ENCODE assay signal across 12 cellular contexts in genomic region chr19:7914598-7915045, GRCh38. TPM values are rescaled to one million over a fixed set of nuclear protein-coding genes. Genes with fewer than 3 reads are reported as not detected.
DNase-seq lines count a peak whose midpoint lies in the region; ATAC-seq and TF ChIP-seq lines count a peak whose summit lies in the region.
"Had no signal": no experiment of that assay in that cellular context is flagged by ENCODE, and none has a peak within 500 bp of the region (broad histone marks: within the 10 kb centered on the region; RNA-seq: fewer than 3 reads in every experiment).

Gene TGFBR3L (plus strand): TSS chr19:7914830.

- no peaks in the 10 kb centered on the region for H4K20me1 ChIP-seq in hepatocyte (ENCODE audit: insufficient read depth, poor library complexity, severe bottlenecking)

- H3K27ac Mint-ChIP-seq in stimulated activated naive CD8-positive, alpha-beta T cell treated with anti-CD3 and anti-CD28 coated beads, Interleukin-15, amount 100 ng/mL, for 72 hours, result no peak within 1 kb of the TSS

- intact Hi-C loops in Right ventricle myocardium superior (cut with DNase I), result no loop called here
- intact Hi-C loops in heart right ventricle (cut with DNase I), result no loop called here

- H3K27me3 Mint-ChIP-seq in stimulated activated naive CD8-positive, alpha-beta T cell treated with anti-CD3 and anti-CD28 coated beads, Interleukin-15, amount 100 ng/mL, for 72 hours, result peaks cover 48% of the 10 kb centered on the region

- no peak for ATAC-seq in Right ventricle myocardium superior (ENCODE audit: poor library complexity)
- ATAC-seq in heart right ventricle, result no peak
- ATAC-seq in RWPE2 (ENCODE audit: low read depth), result no peak
- no peak for ATAC-seq in stimulated activated naive CD8-positive, alpha-beta T cell treated with anti-CD3 and anti-CD28 coated beads, Interleukin-15, amount 100 ng/mL, for 72 hours
- ATAC-seq in HG03135 (IDR thresholded peaks at IDR 0.05; ENCODE audit: unreplicated experiment), result no peak
- ATAC-seq in HG03469 (IDR thresholded peaks at IDR 0.05; ENCODE audit: unreplicated experiment), result no peak

- DNase-seq in Right ventricle myocardium superior, result no peak
- no peak for DNase-seq in heart right ventricle
- no peak for DNase-seq in RWPE2 (ENCODE audit: low spot score)
- DNase-seq in hepatocyte (ENCODE audit: low spot score), result no peak
- DNase-seq in stimulated activated naive CD8-positive, alpha-beta T cell treated with anti-CD3 and anti-CD28 coated beads, Interleukin-15, amount 100 ng/mL, for 72 hours, result no peak
- DNase-seq in retina, result no peak
- DNase-seq: activated gamma-delta T cell, H7, T-helper 9 cell had no signal

- H3K36me3 ChIP-seq in heart right ventricle, result peaks cover 4 to 43% (median 33%) of the 10 kb centered on the region in 9 donors
- peaks cover 16% of the 10 kb centered on the region for H3K36me3 ChIP-seq in RWPE2 (ENCODE audit: low read depth)
- H3K36me3 ChIP-seq in hepatocyte (replicated peaks; ENCODE audit: insufficient read depth, low read depth), result no peaks in the 10 kb centered on the region

- peaks cover 40% of the 10 kb centered on the region for H3K4me1 Mint-ChIP-seq in stimulated activated naive CD8-positive, alpha-beta T cell treated with anti-CD3 and anti-CD28 coated beads, Interleukin-15, amount 100 ng/mL, for 72 hours

- no peak within 1 kb of the TSS for H3K4me3 ChIP-seq in heart right ventricle
- H3K4me3 ChIP-seq in RWPE2 (ENCODE audit: severe bottlenecking), result peak within 1 kb of the TSS; percentile 42
- H3K4me3 ChIP-seq in hepatocyte, result no peak within 1 kb of the TSS

- no peaks in the 10 kb centered on the region for H3K9me3 ChIP-seq in heart right ventricle
- H3K9me3 ChIP-seq in RWPE2 (ENCODE audit: severe bottlenecking), result no peaks in the 10 kb centered on the region
- no peaks in the 10 kb centered on the region for H3K9me3 ChIP-seq in hepatocyte (ENCODE audit: low read depth)

- H3K79me2 ChIP-seq in hepatocyte, result no peaks in the 10 kb centered on the region

- no peak within 1 kb of the TSS for H3K27ac ChIP-seq in heart right ventricle
- no peak within 1 kb of the TSS for H3K27ac ChIP-seq in RWPE2 (ENCODE audit: poor library complexity, severe bottlenecking)
- H3K27ac ChIP-seq in hepatocyte, result no peak within 1 kb of the TSS

- H3K27me3 ChIP-seq in heart right ventricle (peaks cover 11 to 57% (median 51%) of the 10 kb centered on the region in 7 donors), RWPE2 (ENCODE audit: insufficient read depth, poor library complexity, severe bottlenecking) (peaks cover 7% of the 10 kb centered on the region), hepatocyte (peaks cover 35% of the 10 kb centered on the region)

- no peaks in the 10 kb centered on the region for H3K9me2 ChIP-seq in hepatocyte (replicated peaks; ENCODE audit: insufficient read depth)

- H3K4me2 ChIP-seq in hepatocyte, result peak within 1 kb of the TSS; percentile 95

- TF ChIP-seq CTCF in heart right ventricle (IDR thresholded peaks at IDR 0.05), result no peak
- no peak for TF ChIP-seq CTCF in RWPE2 (IDR thresholded peaks at IDR 0.05; ENCODE audit: poor library complexity, severe bottlenecking)
- TF ChIP-seq CTCF in hepatocyte (IDR thresholded peaks at IDR 0.05; ENCODE audit: poor library complexity), result no peak

- WGBS in heart right ventricle, 2 donors, result 55 to 65% methylated on average over 12 of the region's 12 CpGs
- 97% methylated on average over 10 of the region's 12 CpGs for WGBS in hepatocyte (ENCODE audit: low lambda C conversion rate, missing lambda C conversion rate)

- H3K9me3 Mint-ChIP-seq in stimulated activated naive CD8-positive, alpha-beta T cell treated with anti-CD3 and anti-CD28 coated beads, Interleukin-15, amount 100 ng/mL, for 72 hours, result no peaks in the 10 kb centered on the region

- H3K4me1 ChIP-seq in heart right ventricle, result peaks cover 4 to 42% (median 25%) of the 10 kb centered on the region in 9 donors
- no peaks in the 10 kb centered on the region for H3K4me1 ChIP-seq in RWPE2 (ENCODE audit: insufficient read depth, poor library complexity, severe bottlenecking)
- peaks cover 24% of the 10 kb centered on the region for H3K4me1 ChIP-seq in hepatocyte (ENCODE audit: insufficient read depth)

- peak within 1 kb of the TSS; percentile 68 to 77 for H3K4me3 Mint-ChIP-seq in stimulated activated naive CD8-positive, alpha-beta T cell treated with anti-CD3 and anti-CD28 coated beads, Interleukin-15, amount 100 ng/mL, for 72 hours

- H2AFZ ChIP-seq in hepatocyte, result no peak within 1 kb of the TSS

RNA-seq across cellular contexts. Expression of gene TGFBR3L, which starts in this region (rescaled TPM):
- total RNA-seq in Right ventricle myocardium superior (10.9 TPM), heart right ventricle (10 to 100 TPM in 2 of 10 donors, 1 to 10 TPM in 8; 1.1 to 11.6 (median 4.7) TPM), hepatocyte (0.52 TPM in 1 of 2 replicates, not detected in the other)
- polyA plus RNA-seq in heart right ventricle (1 to 10 TPM; 1.9 to 2.3 TPM), hepatocyte (3.3 and 8.5 TPM in 2 replicates)
- total RNA-seq: endothelial cell of umbilical vein had no signal
